ENCODE assay signal across 8 cellular contexts in genomic region chr10:58952747-58953466, GRCh38.
A peak's percentile ranks its signal among the peaks of the same experiment; 100 is the strongest.
DNase-seq lines count a peak whose midpoint lies in the region; ATAC-seq, FAIRE-seq and TF ChIP-seq lines count a peak whose summit lies in the region.

No MANE protein-coding gene starts in this region.

- H3K4me2 ChIP-seq in OCI-LY7 (ENCODE audit: low read length): no peak overlapping the region
- H3K4me2 ChIP-seq in endothelial cell of umbilical vein (ENCODE audit: insufficient read depth, low read length): no peak overlapping the region

- DNase-seq in COR-L47 (lab: John Stamatoyannopoulos, UW): peak; percentile 25
- DNase-seq in OCI-LY7 (ENCODE audit: low spot score): peak; percentile 31
- DNase-seq in endothelial cell of umbilical vein (ENCODE audit: low read depth, low spot score): peak; percentile 47
- DNase-seq in NCI-H2171 treated with DMSO at 0.1 percent for 48 hours (lab: John Stamatoyannopoulos, UW): no peak

- H3K4me1 ChIP-seq in OCI-LY7 (ENCODE audit: insufficient read depth, low read length, poor library complexity, severe bottlenecking): no peaks in the 10 kb centered on the region
- no peaks in the 10 kb centered on the region for H3K4me1 ChIP-seq in endothelial cell of umbilical vein (ENCODE audit: control insufficient read depth, extremely low read depth, insufficient read depth, low read length)
- no peaks in the 10 kb centered on the region for H3K4me1 ChIP-seq in muscle layer of duodenum (ENCODE audit: control insufficient read depth in 1 of 2, insufficient read depth in 2 of 2, low read length in 2 of 2)

- H3K27ac ChIP-seq in OCI-LY7 (ENCODE audit: low read depth, low read length, poor library complexity, severe bottlenecking) (no peak overlapping the region), endothelial cell of umbilical vein (ENCODE audit: insufficient read depth, low read depth, low read length) (no peak overlapping the region), muscle layer of duodenum (ENCODE audit: low read length) (peak overlapping the region; percentile 37)

- H3K9me3 ChIP-seq in OCI-LY7 (ENCODE audit: low read length) (no peaks in the 10 kb centered on the region), endothelial cell of umbilical vein (replicated peaks; ENCODE audit: control insufficient read depth, insufficient read depth, low read length) (no peaks in the 10 kb centered on the region), muscle layer of duodenum (ENCODE audit: control insufficient read depth in 1 of 2, low read length in 2 of 2) (no peaks in the 10 kb centered on the region)

- H3K27me3 ChIP-seq in endothelial cell of umbilical vein (ENCODE audit: control insufficient read depth in 2 of 2, insufficient read depth in 2 of 2, low read length in 2 of 2) (no peaks in the 10 kb centered on the region), muscle layer of duodenum (ENCODE audit: low read depth, low read length) (no peaks in the 10 kb centered on the region)

- ATAC-seq in GM18907 (IDR thresholded peaks at IDR 0.05; ENCODE audit: unreplicated experiment) (peak; percentile 81), HG03108 (IDR thresholded peaks at IDR 0.05; ENCODE audit: unreplicated experiment) (peak; percentile 56), GM19035 (IDR thresholded peaks at IDR 0.05; ENCODE audit: unreplicated experiment) (no peak)

- POLR2A ChIA-PET in OCI-LY7 (lab: Charles Lee): interaction anchor here (0.7 kb wide), 1 partner anchor 99 kb away, joined by 3 read pairs; no protein-coding TSS in a partner anchor
- POLR2A ChIA-PET in endothelial cell of umbilical vein (lab: Charles Lee): no interaction called here

- H3K36me3 ChIP-seq in OCI-LY7 (ENCODE audit: insufficient read depth, low read length) (no peaks in the 10 kb centered on the region), endothelial cell of umbilical vein (ENCODE audit: control insufficient read depth in 2 of 2, extremely low read depth in 1 of 2, insufficient read depth in 2 of 2, low read length in 2 of 2) (no peaks in the 10 kb centered on the region), muscle layer of duodenum (ENCODE audit: control insufficient read depth in 1 of 2, insufficient read depth in 2 of 2, low read length in 2 of 2) (no peaks in the 10 kb centered on the region)

- no peak overlapping the region for H3K9ac ChIP-seq in endothelial cell of umbilical vein (replicated peaks; ENCODE audit: extremely low read depth, insufficient read depth, low read length)

- no peaks in the 10 kb centered on the region for H3K9me2 ChIP-seq in OCI-LY7 (ENCODE audit: insufficient read depth, low read length)

- intact Hi-C loops in OCI-LY7 (cut with micrococcal nuclease; ENCODE audit: unreplicated experiment): loop anchor here (1.0 to 5.0 kb wide), 3 partner anchors 228 to 674 kb away; no protein-coding TSS in a partner anchor
- intact Hi-C loops in endothelial cell of umbilical vein (cut with micrococcal nuclease): loop anchor here (1.0 to 10.0 kb wide), 7 partner anchors 171 to 1092 kb away; no protein-coding TSS in a partner anchor

- dilution Hi-C loops in endothelial cell of umbilical vein (cut with MboI; ENCODE audit: extremely low pct_ligation_motif_present, low sequenced_read_pairs): no loop called here

- no TSS peak for BruUV-seq in OCI-LY7 (replicated peaks; lab: Mats Ljungman, UMichigan)
- no TSS peak for BruUV-seq in endothelial cell of umbilical vein (replicated peaks; lab: Mats Ljungman, UMichigan)

- no peak overlapping the region for H3K4me3 ChIP-seq in OCI-LY7 (ENCODE audit: low read depth, low read length, poor library complexity, severe bottlenecking)
- no peak overlapping the region for H3K4me3 ChIP-seq in endothelial cell of umbilical vein (replicated peaks in 1 of 3; ENCODE audit: insufficient read depth in 1 of 3, low read depth in 1 of 3, low read length in 3 of 3)
- no peak overlapping the region for H3K4me3 ChIP-seq in muscle layer of duodenum (ENCODE audit: low read depth in 1 of 2, low read length in 2 of 2)

- TF ChIP-seq CTCF in OCI-LY7 (conservative IDR thresholded peaks at IDR 0.05; ENCODE audit: low read length) (peak; percentile 88), endothelial cell of umbilical vein (IDR thresholded peaks at IDR 0.05; ENCODE audit: extremely low read depth in 1 of 2, insufficient read depth in 1 of 2, low read depth in 1 of 2, low read length in 2 of 2) (peak; percentile 42 to 64)

- no peaks in the 10 kb centered on the region for H3K79me2 ChIP-seq in OCI-LY7 (ENCODE audit: insufficient read depth, low read depth, low read length)
- no peaks in the 10 kb centered on the region for H3K79me2 ChIP-seq in endothelial cell of umbilical vein (ENCODE audit: control insufficient read depth, insufficient read depth, low read length)

- FAIRE-seq in endothelial cell of umbilical vein (lab: Jason Lieb, UNC): peak; percentile 80

- no peak for TF ChIP-seq POLR2A in endothelial cell of umbilical vein (IDR thresholded peaks at IDR 0.05; ENCODE audit: low read depth, low read length)

- H4K20me1 ChIP-seq in OCI-LY7 (ENCODE audit: insufficient read depth, low read length) (no peaks in the 10 kb centered on the region), endothelial cell of umbilical vein (replicated peaks; ENCODE audit: control insufficient read depth, extremely low read depth, insufficient read depth, low read length) (no peaks in the 10 kb centered on the region)

- CTCF ChIA-PET in OCI-LY7 (lab: Charles Lee; ENCODE audit: unreplicated experiment): no interaction called here
- CTCF ChIA-PET in endothelial cell of umbilical vein (lab: Charles Lee): interaction anchor here (0.6 to 2.5 kb wide), 9 partner anchors 8 to 1096 kb away, joined by 3 to 28 read pairs (median 3); no protein-coding TSS in a partner anchor

- H2AFZ ChIP-seq in OCI-LY7 (ENCODE audit: low read length): no peak overlapping the region
- no peak overlapping the region for H2AFZ ChIP-seq in endothelial cell of umbilical vein (ENCODE audit: low read depth, low read length)

- H3K9me1 ChIP-seq in endothelial cell of umbilical vein (replicated peaks; ENCODE audit: control insufficient read depth, extremely low read depth, insufficient read depth, low read length): no peaks in the 10 kb centered on the region

TF ChIP-seq in endothelial cell of umbilical vein, 7 proteins besides CTCF, POLR2A, EP300 and RAD21:
- TF ChIP-seq GATA2 (IDR thresholded peaks at IDR 0.05; ENCODE audit: insufficient read depth, insufficient read length, low read depth, low read length) (no peak), MYC (IDR thresholded peaks at IDR 0.05; ENCODE audit: low read depth, low read length) (no peak), MAX (IDR thresholded peaks at IDR 0.05; ENCODE audit: insufficient read depth, insufficient read length) (no peak), FOS (IDR thresholded peaks at IDR 0.05; ENCODE audit: borderline replicate concordance, insufficient read depth, low read length) (no peak), JUN (IDR thresholded peaks at IDR 0.05; ENCODE audit: borderline replicate concordance, insufficient read depth, insufficient read length, low read depth) (no peak), POLR2AphosphoS5 (IDR thresholded peaks at IDR 0.05; ENCODE audit: insufficient read depth, low read depth, low read length) (no peak), EZH2 (IDR thresholded peaks at IDR 0.05; ENCODE audit: borderline replicate concordance, low read depth, low read length, severe bottlenecking) (no peak)
